Comparison of ENCODE assay signal across 21 cellular contexts in the genomic region with DNA sequence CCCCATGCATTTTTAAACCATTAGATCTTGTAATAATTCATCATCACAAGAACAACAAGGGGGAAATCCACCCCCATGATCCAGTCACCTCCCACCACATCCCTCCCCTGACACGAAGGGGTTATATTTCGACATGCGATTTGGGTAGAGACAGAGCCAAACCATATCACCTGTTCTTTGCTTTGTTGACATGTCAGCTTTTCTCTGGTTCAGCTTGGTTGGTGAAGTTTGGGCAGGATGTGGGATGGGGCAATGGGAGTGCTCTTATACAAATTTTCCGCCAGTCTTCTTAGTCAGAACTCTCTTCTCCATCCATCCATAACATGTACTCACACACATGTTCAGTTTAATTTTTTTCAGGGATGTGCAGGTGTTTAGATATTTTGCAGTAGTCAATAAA. TPM values are rescaled to one million over a fixed set of nuclear protein-coding genes. Genes with fewer than 3 reads are reported as not detected.
DNase-seq lines count a peak whose midpoint lies in the region; ATAC-seq and TF ChIP-seq lines count a peak whose summit lies in the region.
"Had no signal": no experiment of that assay in that cellular context is flagged by ENCODE, and none has a peak within 500 bp of the region (broad histone marks: within the 10 kb centered on the region; RNA-seq: fewer than 3 reads in every experiment).

No MANE protein-coding gene starts in this region.

- H3K4me3 ChIP-seq in sigmoid colon = no peak overlapping the region
- H3K4me3 ChIP-seq: breast epithelium, colonic mucosa, GM23248, ovary had no signal

- ATAC-seq in stimulated activated effector memory CD8-positive, alpha-beta T cell treated with anti-CD3 and anti-CD28 coated beads, Interleukin-12 subunit alpha, Interleukin-12 subunit beta, amount 100 ng/mL, for 72 hours = peak; percentile 66
- ATAC-seq: left cardiac atrium, right cardiac atrium had no signal

- TF ChIP-seq POLR2A in sigmoid colon (IDR thresholded peaks at IDR 0.05) = no peak

- H3K4me1 ChIP-seq in sigmoid colon = no peaks in the 10 kb centered on the region
- H3K4me1 ChIP-seq: breast epithelium, colonic mucosa had no signal

- H3K27ac ChIP-seq in sigmoid colon = no peak overlapping the region
- H3K27ac ChIP-seq: breast epithelium, GM23248, ovary had no signal

- intact Hi-C loops in sigmoid colon (cut with DNase I) = loop anchor here (5.0 kb wide), 1 partner anchor 43 kb away; no protein-coding TSS in a partner anchor

- no peak for TF ChIP-seq EP300 in sigmoid colon (IDR thresholded peaks at IDR 0.05)

- no peak for TF ChIP-seq CTCF in sigmoid colon (IDR thresholded peaks at IDR 0.05)

- DNase-seq in activated T-cell treated with anti-CD3 and anti-CD28 coated beads, Interleukin-2, amount 50 U/mL, for 24 hours = no peak
- DNase-seq in activated T-cell treated with anti-CD3 and anti-CD28 coated beads, Interleukin-2, amount 50 U/mL, for 48 hours = no peak
- DNase-seq in stimulated activated effector memory CD8-positive, alpha-beta T cell treated with anti-CD3 and anti-CD28 coated beads, Interleukin-12 subunit alpha, Interleukin-12 subunit beta, amount 100 ng/mL, for 72 hours (ENCODE audit: low spot score in 2 of 2) = no peak
- no peak for DNase-seq in islet precursor cell
- DNase-seq in sigmoid colon = no peak
- DNase-seq in iPS-NIHi11 (ENCODE audit: low spot score) = no peak
- DNase-seq: ACHN, C1 segment of cervical spinal cord, endodermal cell, GM23248, Kasumi-1, left cardiac atrium, NCI-H1048, NCI-H187 treated with DMSO at 0.1 percent for 48 hours, ovary, right cardiac atrium had no signal

- 83 to 90% methylated on average over 4 of the region's 4 CpGs for WGBS in sigmoid colon, 2 donors

- no peaks in the 10 kb centered on the region for H3K9me3 ChIP-seq in sigmoid colon
- H3K9me3 ChIP-seq: breast epithelium, colonic mucosa, ovary had no signal

- no peaks in the 10 kb centered on the region for H3K27me3 Mint-ChIP-seq in activated T-cell treated with anti-CD3 and anti-CD28 coated beads, Interleukin-2, amount 50 U/mL, for 24 hours
- no peaks in the 10 kb centered on the region for H3K27me3 Mint-ChIP-seq in IgD-negative memory B cell
- H3K27me3 Mint-ChIP-seq in activated naive CD8-positive, alpha-beta T cell = no peaks in the 10 kb centered on the region
- H3K27me3 Mint-ChIP-seq: memory B cell had no signal

- H3K27me3 ChIP-seq in sigmoid colon = no peaks in the 10 kb centered on the region
- H3K27me3 ChIP-seq: breast epithelium, colonic mucosa, ovary had no signal

- peak overlapping the region; percentile 72 for H3K27ac Mint-ChIP-seq in activated T-cell treated with anti-CD3 and anti-CD28 coated beads, Interleukin-2, amount 50 U/mL, for 24 hours
- peak overlapping the region in 2 of 3 donors; percentile 13 to 80 for H3K27ac Mint-ChIP-seq in IgD-negative memory B cell
- H3K27ac Mint-ChIP-seq in activated naive CD8-positive, alpha-beta T cell = peak overlapping the region; percentile 36
- peak overlapping the region; percentile 86 for H3K27ac Mint-ChIP-seq in stimulated activated effector memory CD8-positive, alpha-beta T cell treated with anti-CD3 and anti-CD28 coated beads, Interleukin-12 subunit alpha, Interleukin-12 subunit beta, amount 100 ng/mL, for 72 hours
- H3K27ac Mint-ChIP-seq: endodermal cell had no signal

- peaks cover 63% of the 10 kb centered on the region for H3K4me1 Mint-ChIP-seq in activated T-cell treated with anti-CD3 and anti-CD28 coated beads, Interleukin-2, amount 50 U/mL, for 24 hours (ENCODE audit: low read depth)
- H3K4me1 Mint-ChIP-seq in IgD-negative memory B cell = peaks cover 9 to 23% (median 20%) of the 10 kb centered on the region in 3 donors
- H3K4me1 Mint-ChIP-seq in activated naive CD8-positive, alpha-beta T cell (ENCODE audit: low read depth) = peaks cover 64% of the 10 kb centered on the region
- H3K4me1 Mint-ChIP-seq in stimulated activated effector memory CD8-positive, alpha-beta T cell treated with anti-CD3 and anti-CD28 coated beads, Interleukin-12 subunit alpha, Interleukin-12 subunit beta, amount 100 ng/mL, for 72 hours = peaks cover 43% of the 10 kb centered on the region
- H3K4me1 Mint-ChIP-seq: endodermal cell had no signal

- H3K9me3 Mint-ChIP-seq in activated T-cell treated with anti-CD3 and anti-CD28 coated beads, Interleukin-2, amount 50 U/mL, for 24 hours = peaks cover 2% of the 10 kb centered on the region
- no peaks in the 10 kb centered on the region for H3K9me3 Mint-ChIP-seq in IgD-negative memory B cell
- H3K9me3 Mint-ChIP-seq in activated naive CD8-positive, alpha-beta T cell (ENCODE audit: low read depth) = no peaks in the 10 kb centered on the region
- no peaks in the 10 kb centered on the region for H3K9me3 Mint-ChIP-seq in stimulated activated effector memory CD8-positive, alpha-beta T cell treated with anti-CD3 and anti-CD28 coated beads, Interleukin-12 subunit alpha, Interleukin-12 subunit beta, amount 100 ng/mL, for 72 hours
- H3K9me3 Mint-ChIP-seq: endodermal cell, memory B cell had no signal

- no peak overlapping the region for H3K4me3 Mint-ChIP-seq in activated T-cell treated with anti-CD3 and anti-CD28 coated beads, Interleukin-2, amount 50 U/mL, for 24 hours
- H3K4me3 Mint-ChIP-seq in IgD-negative memory B cell = no peak overlapping the region
- H3K4me3 Mint-ChIP-seq in activated naive CD8-positive, alpha-beta T cell = peak overlapping the region; percentile 20
- no peak overlapping the region for H3K4me3 Mint-ChIP-seq in stimulated activated effector memory CD8-positive, alpha-beta T cell treated with anti-CD3 and anti-CD28 coated beads, Interleukin-12 subunit alpha, Interleukin-12 subunit beta, amount 100 ng/mL, for 72 hours
- H3K4me3 Mint-ChIP-seq: endodermal cell, memory B cell had no signal

- peaks cover 0 to 71% (median 14%) of the 10 kb centered on the region in 4 donors for H3K36me3 ChIP-seq in sigmoid colon
- H3K36me3 ChIP-seq: breast epithelium, ovary had no signal

- peaks cover 93% of the 10 kb centered on the region for H3K36me3 Mint-ChIP-seq in activated T-cell treated with anti-CD3 and anti-CD28 coated beads, Interleukin-2, amount 50 U/mL, for 24 hours (ENCODE audit: low read depth)
- peaks cover 5% of the 10 kb centered on the region for H3K36me3 Mint-ChIP-seq in IgD-negative memory B cell
- H3K36me3 Mint-ChIP-seq in activated naive CD8-positive, alpha-beta T cell = peaks cover 25% of the 10 kb centered on the region
- peaks cover 95% of the 10 kb centered on the region for H3K36me3 Mint-ChIP-seq in stimulated activated effector memory CD8-positive, alpha-beta T cell treated with anti-CD3 and anti-CD28 coated beads, Interleukin-12 subunit alpha, Interleukin-12 subunit beta, amount 100 ng/mL, for 72 hours

RNA-seq across cellular contexts. Expression of a gene that starts 12.9 kb away (rescaled TPM):
- polyA plus RNA-seq in IgD-negative memory B cell (21.4 TPM), sigmoid colon (10 to 100 TPM; 11.4 to 23.9 (median 14.6) TPM)
- total RNA-seq in sigmoid colon = 10 to 100 TPM; 33.0 to 54.2 (median 37.3) TPM

Comparison
In these comparisons a context has a peak if more than half of its experiments do, and no peak if none do; other contexts are left out.
1. H3K27ac Mint-ChIP-seq: peak in every context shown above with its lines; median percentile 86 in stimulated activated effector memory CD8-positive, alpha-beta T cell treated with anti-CD3 and anti-CD28 coated beads, Interleukin-12 subunit alpha, Interleukin-12 subunit beta, amount 100 ng/mL, for 72 hours; 72 in activated T-cell treated with anti-CD3 and anti-CD28 coated beads, Interleukin-2, amount 50 U/mL, for 24 hours; 46 in IgD-negative memory B cell; 36 in activated naive CD8-positive, alpha-beta T cell.